Comparison of ENCODE assay signal across 2 cellular contexts in the genomic region with DNA sequence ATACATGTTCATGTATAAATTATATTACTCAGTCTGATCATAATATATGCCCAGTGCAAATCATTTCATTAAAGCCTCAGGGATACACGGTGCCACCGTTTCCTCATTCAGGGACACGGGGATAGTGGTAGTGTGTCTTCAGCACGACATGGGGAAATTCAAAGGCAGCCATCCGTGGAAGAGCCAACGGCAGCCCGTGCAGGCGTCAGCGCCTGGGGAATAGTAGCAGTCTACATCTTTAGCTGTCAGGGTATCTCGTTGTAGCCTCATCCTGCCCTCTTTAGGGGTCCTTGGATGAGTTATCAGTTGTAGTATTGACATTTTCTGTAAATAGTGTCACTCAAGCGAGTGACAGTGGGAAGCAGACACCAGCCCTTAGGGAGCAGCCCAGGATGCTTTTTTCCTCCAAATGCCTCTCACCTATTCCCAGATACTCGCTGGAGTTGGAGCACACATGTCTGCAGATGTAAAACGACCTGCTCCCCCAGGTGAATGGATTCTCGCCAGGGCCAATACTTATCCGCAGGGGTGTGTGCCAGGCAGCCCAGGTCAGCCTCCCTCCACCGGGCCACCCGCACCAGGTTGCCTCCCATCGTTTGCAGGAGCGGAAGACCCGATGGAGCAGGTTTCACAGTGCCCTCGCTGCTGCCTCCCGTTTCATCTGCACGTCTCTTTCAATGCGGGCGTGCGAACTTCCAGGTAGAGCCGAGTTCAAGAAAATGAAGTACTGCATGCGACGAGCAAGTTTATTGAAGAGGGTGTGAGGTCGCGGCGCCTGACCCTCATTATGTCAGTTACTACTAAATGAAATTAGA.
TF ChIP-seq lines count a peak whose summit lies in the region.

No MANE protein-coding gene starts in this region.

TF ChIP-seq in GM23338, 12 proteins besides CTCF, POLR2A, EP300 and RAD21 (continued from another document):
- TF ChIP-seq, protein P1, sequence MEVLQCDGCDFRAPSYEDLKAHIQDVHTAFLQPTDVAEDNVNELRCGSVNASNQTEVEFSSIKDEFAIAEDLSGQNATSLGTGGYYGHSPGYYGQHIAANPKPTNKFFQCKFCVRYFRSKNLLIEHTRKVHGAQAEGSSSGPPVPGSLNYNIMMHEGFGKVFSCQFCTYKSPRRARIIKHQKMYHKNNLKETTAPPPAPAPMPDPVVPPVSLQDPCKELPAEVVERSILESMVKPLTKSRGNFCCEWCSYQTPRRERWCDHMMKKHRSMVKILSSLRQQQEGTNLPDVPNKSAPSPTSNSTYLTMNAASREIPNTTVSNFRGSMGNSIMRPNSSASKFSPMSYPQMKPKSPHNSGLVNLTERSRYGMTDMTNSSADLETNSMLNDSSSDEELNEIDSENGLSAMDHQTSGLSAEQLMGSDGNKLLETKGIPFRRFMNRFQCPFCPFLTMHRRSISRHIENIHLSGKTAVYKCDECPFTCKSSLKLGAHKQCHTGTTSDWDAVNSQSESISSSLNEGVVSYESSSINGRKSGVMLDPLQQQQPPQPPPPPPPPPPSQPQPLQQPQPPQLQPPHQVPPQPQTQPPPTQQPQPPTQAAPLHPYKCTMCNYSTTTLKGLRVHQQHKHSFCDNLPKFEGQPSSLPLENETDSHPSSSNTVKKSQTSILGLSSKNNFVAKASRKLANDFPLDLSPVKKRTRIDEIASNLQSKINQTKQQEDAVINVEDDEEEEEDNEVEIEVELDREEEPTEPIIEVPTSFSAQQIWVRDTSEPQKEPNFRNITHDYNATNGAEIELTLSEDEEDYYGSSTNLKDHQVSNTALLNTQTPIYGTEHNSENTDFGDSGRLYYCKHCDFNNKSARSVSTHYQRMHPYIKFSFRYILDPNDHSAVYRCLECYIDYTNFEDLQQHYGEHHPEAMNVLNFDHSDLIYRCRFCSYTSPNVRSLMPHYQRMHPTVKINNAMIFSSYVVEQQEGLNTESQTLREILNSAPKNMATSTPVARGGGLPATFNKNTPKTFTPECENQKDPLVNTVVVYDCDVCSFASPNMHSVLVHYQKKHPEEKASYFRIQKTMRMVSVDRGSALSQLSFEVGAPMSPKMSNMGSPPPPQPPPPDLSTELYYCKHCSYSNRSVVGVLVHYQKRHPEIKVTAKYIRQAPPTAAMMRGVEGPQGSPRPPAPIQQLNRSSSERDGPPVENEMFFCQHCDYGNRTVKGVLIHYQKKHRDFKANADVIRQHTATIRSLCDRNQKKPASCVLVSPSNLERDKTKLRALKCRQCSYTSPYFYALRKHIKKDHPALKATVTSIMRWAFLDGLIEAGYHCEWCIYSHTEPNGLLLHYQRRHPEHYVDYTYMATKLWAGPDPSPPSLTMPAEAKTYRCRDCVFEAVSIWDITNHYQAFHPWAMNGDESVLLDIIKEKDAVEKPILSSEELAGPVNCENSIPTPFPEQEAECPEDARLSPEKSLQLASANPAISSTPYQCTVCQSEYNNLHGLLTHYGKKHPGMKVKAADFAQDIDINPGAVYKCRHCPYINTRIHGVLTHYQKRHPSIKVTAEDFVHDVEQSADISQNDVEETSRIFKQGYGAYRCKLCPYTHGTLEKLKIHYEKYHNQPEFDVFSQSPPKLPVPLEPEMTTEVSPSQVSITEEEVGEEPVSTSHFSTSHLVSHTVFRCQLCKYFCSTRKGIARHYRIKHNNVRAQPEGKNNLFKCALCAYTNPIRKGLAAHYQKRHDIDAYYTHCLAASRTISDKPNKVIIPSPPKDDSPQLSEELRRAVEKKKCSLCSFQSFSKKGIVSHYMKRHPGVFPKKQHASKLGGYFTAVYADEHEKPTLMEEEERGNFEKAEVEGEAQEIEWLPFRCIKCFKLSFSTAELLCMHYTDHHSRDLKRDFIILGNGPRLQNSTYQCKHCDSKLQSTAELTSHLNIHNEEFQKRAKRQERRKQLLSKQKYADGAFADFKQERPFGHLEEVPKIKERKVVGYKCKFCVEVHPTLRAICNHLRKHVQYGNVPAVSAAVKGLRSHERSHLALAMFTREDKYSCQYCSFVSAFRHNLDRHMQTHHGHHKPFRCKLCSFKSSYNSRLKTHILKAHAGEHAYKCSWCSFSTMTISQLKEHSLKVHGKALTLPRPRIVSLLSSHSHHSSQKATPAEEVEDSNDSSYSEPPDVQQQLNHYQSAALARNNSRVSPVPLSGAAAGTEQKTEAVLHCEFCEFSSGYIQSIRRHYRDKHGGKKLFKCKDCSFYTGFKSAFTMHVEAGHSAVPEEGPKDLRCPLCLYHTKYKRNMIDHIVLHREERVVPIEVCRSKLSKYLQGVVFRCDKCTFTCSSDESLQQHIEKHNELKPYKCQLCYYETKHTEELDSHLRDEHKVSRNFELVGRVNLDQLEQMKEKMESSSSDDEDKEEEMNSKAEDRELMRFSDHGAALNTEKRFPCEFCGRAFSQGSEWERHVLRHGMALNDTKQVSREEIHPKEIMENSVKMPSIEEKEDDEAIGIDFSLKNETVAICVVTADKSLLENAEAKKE (CRISPR knock-in tag; IDR thresholded peaks at IDR 0.05) = no peak
- TF ChIP-seq, protein P2, sequence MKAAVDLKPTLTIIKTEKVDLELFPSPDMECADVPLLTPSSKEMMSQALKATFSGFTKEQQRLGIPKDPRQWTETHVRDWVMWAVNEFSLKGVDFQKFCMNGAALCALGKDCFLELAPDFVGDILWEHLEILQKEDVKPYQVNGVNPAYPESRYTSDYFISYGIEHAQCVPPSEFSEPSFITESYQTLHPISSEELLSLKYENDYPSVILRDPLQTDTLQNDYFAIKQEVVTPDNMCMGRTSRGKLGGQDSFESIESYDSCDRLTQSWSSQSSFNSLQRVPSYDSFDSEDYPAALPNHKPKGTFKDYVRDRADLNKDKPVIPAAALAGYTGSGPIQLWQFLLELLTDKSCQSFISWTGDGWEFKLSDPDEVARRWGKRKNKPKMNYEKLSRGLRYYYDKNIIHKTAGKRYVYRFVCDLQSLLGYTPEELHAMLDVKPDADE (IDR thresholded peaks at IDR 0.05) = no peak
- no peak for TF ChIP-seq NANOG (IDR thresholded peaks at IDR 0.05; ENCODE audit: borderline replicate concordance)
- TF ChIP-seq ZNF114 (CRISPR knock-in tag; IDR thresholded peaks at IDR 0.05) = no peak
- TF ChIP-seq, protein P3, sequence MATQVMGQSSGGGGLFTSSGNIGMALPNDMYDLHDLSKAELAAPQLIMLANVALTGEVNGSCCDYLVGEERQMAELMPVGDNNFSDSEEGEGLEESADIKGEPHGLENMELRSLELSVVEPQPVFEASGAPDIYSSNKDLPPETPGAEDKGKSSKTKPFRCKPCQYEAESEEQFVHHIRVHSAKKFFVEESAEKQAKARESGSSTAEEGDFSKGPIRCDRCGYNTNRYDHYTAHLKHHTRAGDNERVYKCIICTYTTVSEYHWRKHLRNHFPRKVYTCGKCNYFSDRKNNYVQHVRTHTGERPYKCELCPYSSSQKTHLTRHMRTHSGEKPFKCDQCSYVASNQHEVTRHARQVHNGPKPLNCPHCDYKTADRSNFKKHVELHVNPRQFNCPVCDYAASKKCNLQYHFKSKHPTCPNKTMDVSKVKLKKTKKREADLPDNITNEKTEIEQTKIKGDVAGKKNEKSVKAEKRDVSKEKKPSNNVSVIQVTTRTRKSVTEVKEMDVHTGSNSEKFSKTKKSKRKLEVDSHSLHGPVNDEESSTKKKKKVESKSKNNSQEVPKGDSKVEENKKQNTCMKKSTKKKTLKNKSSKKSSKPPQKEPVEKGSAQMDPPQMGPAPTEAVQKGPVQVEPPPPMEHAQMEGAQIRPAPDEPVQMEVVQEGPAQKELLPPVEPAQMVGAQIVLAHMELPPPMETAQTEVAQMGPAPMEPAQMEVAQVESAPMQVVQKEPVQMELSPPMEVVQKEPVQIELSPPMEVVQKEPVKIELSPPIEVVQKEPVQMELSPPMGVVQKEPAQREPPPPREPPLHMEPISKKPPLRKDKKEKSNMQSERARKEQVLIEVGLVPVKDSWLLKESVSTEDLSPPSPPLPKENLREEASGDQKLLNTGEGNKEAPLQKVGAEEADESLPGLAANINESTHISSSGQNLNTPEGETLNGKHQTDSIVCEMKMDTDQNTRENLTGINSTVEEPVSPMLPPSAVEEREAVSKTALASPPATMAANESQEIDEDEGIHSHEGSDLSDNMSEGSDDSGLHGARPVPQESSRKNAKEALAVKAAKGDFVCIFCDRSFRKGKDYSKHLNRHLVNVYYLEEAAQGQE (IDR thresholded peaks at IDR 0.05; ENCODE audit: unreplicated experiment) = no peak
- TF ChIP-seq STAT1 (IDR thresholded peaks at IDR 0.05; ENCODE audit: unreplicated experiment) = no peak

TF ChIP-seq in WTC11, 78 proteins besides CTCF, POLR2A, EP300 and RAD21 (continued from another document):
- TF ChIP-seq, protein P4, sequence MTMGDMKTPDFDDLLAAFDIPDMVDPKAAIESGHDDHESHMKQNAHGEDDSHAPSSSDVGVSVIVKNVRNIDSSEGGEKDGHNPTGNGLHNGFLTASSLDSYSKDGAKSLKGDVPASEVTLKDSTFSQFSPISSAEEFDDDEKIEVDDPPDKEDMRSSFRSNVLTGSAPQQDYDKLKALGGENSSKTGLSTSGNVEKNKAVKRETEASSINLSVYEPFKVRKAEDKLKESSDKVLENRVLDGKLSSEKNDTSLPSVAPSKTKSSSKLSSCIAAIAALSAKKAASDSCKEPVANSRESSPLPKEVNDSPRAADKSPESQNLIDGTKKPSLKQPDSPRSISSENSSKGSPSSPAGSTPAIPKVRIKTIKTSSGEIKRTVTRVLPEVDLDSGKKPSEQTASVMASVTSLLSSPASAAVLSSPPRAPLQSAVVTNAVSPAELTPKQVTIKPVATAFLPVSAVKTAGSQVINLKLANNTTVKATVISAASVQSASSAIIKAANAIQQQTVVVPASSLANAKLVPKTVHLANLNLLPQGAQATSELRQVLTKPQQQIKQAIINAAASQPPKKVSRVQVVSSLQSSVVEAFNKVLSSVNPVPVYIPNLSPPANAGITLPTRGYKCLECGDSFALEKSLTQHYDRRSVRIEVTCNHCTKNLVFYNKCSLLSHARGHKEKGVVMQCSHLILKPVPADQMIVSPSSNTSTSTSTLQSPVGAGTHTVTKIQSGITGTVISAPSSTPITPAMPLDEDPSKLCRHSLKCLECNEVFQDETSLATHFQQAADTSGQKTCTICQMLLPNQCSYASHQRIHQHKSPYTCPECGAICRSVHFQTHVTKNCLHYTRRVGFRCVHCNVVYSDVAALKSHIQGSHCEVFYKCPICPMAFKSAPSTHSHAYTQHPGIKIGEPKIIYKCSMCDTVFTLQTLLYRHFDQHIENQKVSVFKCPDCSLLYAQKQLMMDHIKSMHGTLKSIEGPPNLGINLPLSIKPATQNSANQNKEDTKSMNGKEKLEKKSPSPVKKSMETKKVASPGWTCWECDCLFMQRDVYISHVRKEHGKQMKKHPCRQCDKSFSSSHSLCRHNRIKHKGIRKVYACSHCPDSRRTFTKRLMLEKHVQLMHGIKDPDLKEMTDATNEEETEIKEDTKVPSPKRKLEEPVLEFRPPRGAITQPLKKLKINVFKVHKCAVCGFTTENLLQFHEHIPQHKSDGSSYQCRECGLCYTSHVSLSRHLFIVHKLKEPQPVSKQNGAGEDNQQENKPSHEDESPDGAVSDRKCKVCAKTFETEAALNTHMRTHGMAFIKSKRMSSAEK (CRISPR knock-in tag; IDR thresholded peaks at IDR 0.05; ENCODE audit: borderline replicate concordance) = no peak
- TF ChIP-seq, protein P5, sequence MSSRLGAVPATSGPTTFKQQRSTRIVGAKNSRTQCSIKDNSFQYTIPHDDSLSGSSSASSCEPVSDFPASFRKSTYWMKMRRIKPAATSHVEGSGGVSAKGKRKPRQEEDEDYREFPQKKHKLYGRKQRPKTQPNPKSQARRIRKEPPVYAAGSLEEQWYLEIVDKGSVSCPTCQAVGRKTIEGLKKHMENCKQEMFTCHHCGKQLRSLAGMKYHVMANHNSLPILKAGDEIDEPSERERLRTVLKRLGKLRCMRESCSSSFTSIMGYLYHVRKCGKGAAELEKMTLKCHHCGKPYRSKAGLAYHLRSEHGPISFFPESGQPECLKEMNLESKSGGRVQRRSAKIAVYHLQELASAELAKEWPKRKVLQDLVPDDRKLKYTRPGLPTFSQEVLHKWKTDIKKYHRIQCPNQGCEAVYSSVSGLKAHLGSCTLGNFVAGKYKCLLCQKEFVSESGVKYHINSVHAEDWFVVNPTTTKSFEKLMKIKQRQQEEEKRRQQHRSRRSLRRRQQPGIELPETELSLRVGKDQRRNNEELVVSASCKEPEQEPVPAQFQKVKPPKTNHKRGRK (CRISPR knock-in tag; IDR thresholded peaks at IDR 0.05; ENCODE audit: borderline replicate concordance) = no peak
- TF ChIP-seq JUN (CRISPR knock-in tag; IDR thresholded peaks at IDR 0.05) (no peak), OVOL2 (CRISPR knock-in tag; IDR thresholded peaks at IDR 0.05; ENCODE audit: borderline replicate concordance) (no peak), SMAD3 (CRISPR knock-in tag; IDR thresholded peaks at IDR 0.05; ENCODE audit: borderline replicate concordance) (no peak), JAZF1 (CRISPR knock-in tag; IDR thresholded peaks at IDR 0.05) (no peak)
- TF ChIP-seq, protein P6, sequence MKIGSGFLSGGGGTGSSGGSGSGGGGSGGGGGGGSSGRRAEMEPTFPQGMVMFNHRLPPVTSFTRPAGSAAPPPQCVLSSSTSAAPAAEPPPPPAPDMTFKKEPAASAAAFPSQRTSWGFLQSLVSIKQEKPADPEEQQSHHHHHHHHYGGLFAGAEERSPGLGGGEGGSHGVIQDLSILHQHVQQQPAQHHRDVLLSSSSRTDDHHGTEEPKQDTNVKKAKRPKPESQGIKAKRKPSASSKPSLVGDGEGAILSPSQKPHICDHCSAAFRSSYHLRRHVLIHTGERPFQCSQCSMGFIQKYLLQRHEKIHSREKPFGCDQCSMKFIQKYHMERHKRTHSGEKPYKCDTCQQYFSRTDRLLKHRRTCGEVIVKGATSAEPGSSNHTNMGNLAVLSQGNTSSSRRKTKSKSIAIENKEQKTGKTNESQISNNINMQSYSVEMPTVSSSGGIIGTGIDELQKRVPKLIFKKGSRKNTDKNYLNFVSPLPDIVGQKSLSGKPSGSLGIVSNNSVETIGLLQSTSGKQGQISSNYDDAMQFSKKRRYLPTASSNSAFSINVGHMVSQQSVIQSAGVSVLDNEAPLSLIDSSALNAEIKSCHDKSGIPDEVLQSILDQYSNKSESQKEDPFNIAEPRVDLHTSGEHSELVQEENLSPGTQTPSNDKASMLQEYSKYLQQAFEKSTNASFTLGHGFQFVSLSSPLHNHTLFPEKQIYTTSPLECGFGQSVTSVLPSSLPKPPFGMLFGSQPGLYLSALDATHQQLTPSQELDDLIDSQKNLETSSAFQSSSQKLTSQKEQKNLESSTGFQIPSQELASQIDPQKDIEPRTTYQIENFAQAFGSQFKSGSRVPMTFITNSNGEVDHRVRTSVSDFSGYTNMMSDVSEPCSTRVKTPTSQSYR (CRISPR knock-in tag; IDR thresholded peaks at IDR 0.05) = no peak
